17 cellular contexts compared by ENCODE assay signal in genomic region chr17:72104863-72105234, GRCh38. TPM values are rescaled to one million over a fixed set of nuclear protein-coding genes. Genes with fewer than 3 reads are reported as not detected.
DNase-seq lines count a peak whose midpoint lies in the region; ATAC-seq, FAIRE-seq and TF ChIP-seq lines count a peak whose summit lies in the region.
"Had no signal": no experiment of that assay in that cellular context is flagged by ENCODE, and none has a peak within 500 bp of the region (broad histone marks: within the 10 kb centered on the region; RNA-seq: fewer than 3 reads in every experiment).

No MANE protein-coding gene starts in this region.

- peak overlapping the region in 2 of 3 experiments; percentile 4 to 19; a peak in 2 of 7 replicates for H3K27ac Mint-ChIP-seq in H9
- no peak overlapping the region for H3K27ac Mint-ChIP-seq in astrocyte (ENCODE audit: unreplicated experiment)
- peak overlapping the region; percentile 13 for H3K27ac Mint-ChIP-seq in neural crest cell (ENCODE audit: unreplicated experiment)
- no peak overlapping the region for H3K27ac Mint-ChIP-seq in glutamatergic neuron (ENCODE audit: unreplicated experiment)
- no peak overlapping the region for H3K27ac Mint-ChIP-seq in CD4-positive, alpha-beta T cell

- no peak overlapping the region for H3T11ph ChIP-seq in H9 (ENCODE audit: low read length)

- no peak overlapping the region for H2BK15ac ChIP-seq in H9 (ENCODE audit: low read depth, low read length)

- no peak overlapping the region for H3K14ac ChIP-seq in H9 (ENCODE audit: insufficient read depth, low read length)

- H4K5ac ChIP-seq in H9 (ENCODE audit: insufficient read length, low read depth, low read length): no peak overlapping the region

- H3K27ac ChIP-seq in H9 (ENCODE audit: insufficient read length, low read depth, low read length): no peak overlapping the region
- H3K27ac ChIP-seq in astrocyte (ENCODE audit: low read depth, low read length): no peak overlapping the region
- H3K27ac ChIP-seq in epithelial cell of prostate: peak overlapping the region; percentile 9
- H3K27ac ChIP-seq in OCI-LY7 (ENCODE audit: low read depth, low read length, poor library complexity, severe bottlenecking): no peak overlapping the region
- no peak overlapping the region for H3K27ac ChIP-seq in CD4-positive, alpha-beta T cell (ENCODE audit: low read depth, low read length)
- H3K27ac ChIP-seq: C4-2B had no signal

- H3K27me3 ChIP-seq in H9 (ENCODE audit: insufficient read depth, low read length): no peaks in the 10 kb centered on the region; the same call in 1 of the 2 replicates
- no peaks in the 10 kb centered on the region for H3K27me3 ChIP-seq in astrocyte (ENCODE audit: insufficient read depth, low read length)
- H3K27me3 ChIP-seq in CD4-positive, alpha-beta T cell (ENCODE audit: control insufficient read depth, insufficient read depth, low read length): no peaks in the 10 kb centered on the region

- H3K23ac ChIP-seq in H9 (ENCODE audit: insufficient read length, low read depth, low read length): no peak overlapping the region

- H4K20me1 ChIP-seq in H9 (ENCODE audit: control insufficient read depth, insufficient read depth, insufficient read length): no peaks in the 10 kb centered on the region
- no peaks in the 10 kb centered on the region for H4K20me1 ChIP-seq in astrocyte (ENCODE audit: insufficient read depth, low read length)
- no peaks in the 10 kb centered on the region for H4K20me1 ChIP-seq in OCI-LY7 (ENCODE audit: insufficient read depth, low read length)

- no peak for DNase-seq in H9
- DNase-seq in astrocyte (ENCODE audit: low read depth): peak; percentile 32
- no peak for DNase-seq in epithelial cell of prostate (ENCODE audit: low read depth, low spot score)
- no peak for DNase-seq in neural crest cell (ENCODE audit: low read depth, low spot score)
- no peak for DNase-seq in glutamatergic neuron
- DNase-seq in OCI-LY7 (ENCODE audit: low spot score): no peak
- DNase-seq in T-helper 9 cell: no peak
- no peak for DNase-seq in CD4-positive, alpha-beta T cell
- DNase-seq: GF-D8, Kasumi-1, NCI-H1417, NCI-H187 treated with DMSO at 0.1 percent for 48 hours, NCI-H345, NCI-H69, OCI-M1 had no signal

- H3K4me1 ChIP-seq in H9 (ENCODE audit: insufficient read depth, low read length): peaks cover 18% of the 10 kb centered on the region; the same call in 1 of the 2 replicates
- H3K4me1 ChIP-seq in astrocyte (ENCODE audit: insufficient read depth, low read length): peaks cover 20% of the 10 kb centered on the region
- H3K4me1 ChIP-seq in OCI-LY7 (ENCODE audit: insufficient read depth, low read length, poor library complexity, severe bottlenecking): no peaks in the 10 kb centered on the region

- no peaks in the 10 kb centered on the region for H3K79me1 ChIP-seq in H9 (ENCODE audit: insufficient read depth, low read depth, low read length, poor library complexity, severe bottlenecking)

- H2BK20ac ChIP-seq in H9 (ENCODE audit: low read depth, low read length, poor library complexity, severe bottlenecking): no peak overlapping the region

- no peak overlapping the region for H2BK120ac ChIP-seq in H9 (ENCODE audit: low read depth, low read length, poor library complexity, severe bottlenecking)

- H3K9me3 Mint-ChIP-seq in H9: no peaks in the 10 kb centered on the region; a peak in 1 of 5 replicates
- H3K9me3 Mint-ChIP-seq in astrocyte (ENCODE audit: unreplicated experiment): peaks cover 3% of the 10 kb centered on the region
- H3K9me3 Mint-ChIP-seq in neural crest cell: peaks cover 5% of the 10 kb centered on the region
- peaks cover 3% of the 10 kb centered on the region for H3K9me3 Mint-ChIP-seq in glutamatergic neuron (ENCODE audit: unreplicated experiment)
- H3K9me3 Mint-ChIP-seq in CD4-positive, alpha-beta T cell: no peaks in the 10 kb centered on the region

- no peak overlapping the region for H2BK5ac ChIP-seq in H9 (ENCODE audit: insufficient read length, low read length)

- H3K36me3 Mint-ChIP-seq in H9 (ENCODE audit: insufficient read depth in 1 of 3, low read depth in 3 of 3) (no peaks in the 10 kb centered on the region), astrocyte (ENCODE audit: low read depth, unreplicated experiment) (no peaks in the 10 kb centered on the region), neural crest cell (ENCODE audit: low read depth) (no peaks in the 10 kb centered on the region), glutamatergic neuron (ENCODE audit: unreplicated experiment) (no peaks in the 10 kb centered on the region)
- H3K36me3 Mint-ChIP-seq in CD4-positive, alpha-beta T cell (ENCODE audit: low read depth): no peaks in the 10 kb centered on the region

- FAIRE-seq in astrocyte (lab: Jason Lieb, UNC): no peak
- FAIRE-seq: GM12891 had no signal

- H3K4me2 ChIP-seq in H9 (ENCODE audit: insufficient read depth, insufficient read length, low read length) (no peak overlapping the region), astrocyte (ENCODE audit: low read length) (peak overlapping the region; percentile 36), OCI-LY7 (ENCODE audit: low read length) (no peak overlapping the region)

- H3K4me3 Mint-ChIP-seq in H9: no peak overlapping the region
- H3K4me3 Mint-ChIP-seq in astrocyte (ENCODE audit: unreplicated experiment): no peak overlapping the region
- no peak overlapping the region for H3K4me3 Mint-ChIP-seq in neural crest cell
- H3K4me3 Mint-ChIP-seq in glutamatergic neuron (ENCODE audit: unreplicated experiment): no peak overlapping the region
- H3K4me3 Mint-ChIP-seq in CD4-positive, alpha-beta T cell: no peak overlapping the region

- H3K4ac ChIP-seq in H9 (ENCODE audit: low read depth, low read length): no peak overlapping the region

- H4K91ac ChIP-seq in H9 (ENCODE audit: insufficient read length, low read depth, low read length): no peak overlapping the region

- no peak overlapping the region for H3K18ac ChIP-seq in H9 (ENCODE audit: insufficient read length, low read depth, low read length)

- no peak overlapping the region for H3K56ac ChIP-seq in H9 (ENCODE audit: insufficient read length, low read depth, low read length)

- H3K9ac ChIP-seq in H9 (ENCODE audit: extremely low read depth, insufficient read length, low read length): no peak overlapping the region
- H3K9ac ChIP-seq in astrocyte (ENCODE audit: low read length): no peak overlapping the region

- peaks cover 19% of the 10 kb centered on the region for H3K27me3 Mint-ChIP-seq in H9 (ENCODE audit: low read depth)
- H3K27me3 Mint-ChIP-seq in astrocyte (ENCODE audit: low read depth, unreplicated experiment): peaks cover 17% of the 10 kb centered on the region
- H3K27me3 Mint-ChIP-seq in neural crest cell (ENCODE audit: low read depth): no peaks in the 10 kb centered on the region
- H3K27me3 Mint-ChIP-seq in glutamatergic neuron (ENCODE audit: unreplicated experiment): no peaks in the 10 kb centered on the region
- peaks cover 22% of the 10 kb centered on the region for H3K27me3 Mint-ChIP-seq in CD4-positive, alpha-beta T cell

- H2BK12ac ChIP-seq in H9 (ENCODE audit: insufficient read length, low read depth, low read length): no peak overlapping the region

- H3K4me3 ChIP-seq in astrocyte (ENCODE audit: insufficient read depth, low read depth, low read length): no peak overlapping the region
- H3K4me3 ChIP-seq in OCI-LY7 (ENCODE audit: low read depth, low read length, poor library complexity, severe bottlenecking): no peak overlapping the region

- POLR2A ChIA-PET in OCI-LY7 (lab: Charles Lee): interaction anchor here (0.6 to 0.7 kb wide), 3 partner anchors 10 to 59 kb away, joined by 3 to 6 read pairs (median 3); no protein-coding TSS in a partner anchor
- POLR2A ChIA-PET in CD4-positive, alpha-beta T cell (lab: Charles Lee): no interaction called here

- H3K36me3 ChIP-seq in astrocyte (ENCODE audit: insufficient read depth, low read length): no peaks in the 10 kb centered on the region
- H3K36me3 ChIP-seq in OCI-LY7 (ENCODE audit: insufficient read depth, low read length): no peaks in the 10 kb centered on the region

- no peak for ATAC-seq in CD4-positive, alpha-beta T cell (ENCODE audit: poor library complexity)

- no CpG with 5 or more reads among the region's 6 CpGs for WGBS in H9 (ENCODE audit: extremely low coverage, insufficient read length, low lambda C conversion rate)

- no peaks in the 10 kb centered on the region for H3K9me3 ChIP-seq in H9 (ENCODE audit: control insufficient read depth, low read depth, low read length)
- H3K9me3 ChIP-seq in astrocyte (ENCODE audit: insufficient read depth, low read depth, low read length): no peaks in the 10 kb centered on the region
- no peaks in the 10 kb centered on the region for H3K9me3 ChIP-seq in OCI-LY7 (ENCODE audit: low read length)
- no peaks in the 10 kb centered on the region for H3K9me3 ChIP-seq in CD4-positive, alpha-beta T cell (ENCODE audit: control insufficient read depth, low read length)

- no peak overlapping the region for H4K8ac ChIP-seq in H9 (replicated peaks; ENCODE audit: insufficient read length, low read depth, low read length)

- H2AK5ac ChIP-seq in H9 (ENCODE audit: insufficient read length, low read length): no peak overlapping the region

- H3K4me1 Mint-ChIP-seq in H9: peaks cover 45 to 49% of the 10 kb centered on the region in 2 experiments
- H3K4me1 Mint-ChIP-seq in astrocyte (ENCODE audit: low read depth, unreplicated experiment): no peaks in the 10 kb centered on the region
- H3K4me1 Mint-ChIP-seq in neural crest cell: peaks cover 30% of the 10 kb centered on the region
- H3K4me1 Mint-ChIP-seq in glutamatergic neuron (ENCODE audit: low read depth, unreplicated experiment): peaks cover 15% of the 10 kb centered on the region
- no peaks in the 10 kb centered on the region for H3K4me1 Mint-ChIP-seq in CD4-positive, alpha-beta T cell (ENCODE audit: low read depth)

- intact Hi-C loops in OCI-LY7 (cut with micrococcal nuclease; ENCODE audit: unreplicated experiment): no loop called here
- intact Hi-C loops in CD4-positive, alpha-beta T cell (cut with DNase I, micrococcal nuclease): no loop called here

- no peak overlapping the region for H2AFZ ChIP-seq in H9 (ENCODE audit: low read length)
- H2AFZ ChIP-seq in astrocyte (ENCODE audit: low read depth, low read length): no peak overlapping the region
- H2AFZ ChIP-seq in OCI-LY7 (ENCODE audit: low read length): no peak overlapping the region

- H3K79me2 ChIP-seq in H9 (ENCODE audit: insufficient read depth, low read length) (no peaks in the 10 kb centered on the region), astrocyte (ENCODE audit: insufficient read depth, low read length) (no peaks in the 10 kb centered on the region), OCI-LY7 (ENCODE audit: insufficient read depth, low read depth, low read length) (no peaks in the 10 kb centered on the region)

- TF ChIP-seq CTCF in H9 (conservative IDR thresholded peaks at IDR 0.05): no peak
- TF ChIP-seq CTCF in astrocyte (IDR thresholded peaks at IDR 0.05; ENCODE audit: insufficient read depth, low read depth, low read length): no peak
- TF ChIP-seq CTCF in neural crest cell (conservative IDR thresholded peaks at IDR 0.05): no peak
- no peak for TF ChIP-seq CTCF in glutamatergic neuron (IDR thresholded peaks at IDR 0.05; ENCODE audit: partially characterized antibody, unreplicated experiment)
- TF ChIP-seq CTCF in OCI-LY7 (conservative IDR thresholded peaks at IDR 0.05; ENCODE audit: low read length): no peak
- TF ChIP-seq CTCF in CD4-positive, alpha-beta T cell (IDR thresholded peaks at IDR 0.05): no peak

- no TSS peak for BruUV-seq in OCI-LY7 (replicated peaks; lab: Mats Ljungman, UMichigan)

- CTCF ChIA-PET in OCI-LY7 (lab: Charles Lee; ENCODE audit: unreplicated experiment): no interaction called here
- CTCF ChIA-PET in CD4-positive, alpha-beta T cell (lab: Charles Lee): no interaction called here

- H3K9me2 ChIP-seq in OCI-LY7 (ENCODE audit: insufficient read depth, low read length): no peaks in the 10 kb centered on the region

- no peaks in the 10 kb centered on the region for H3K23me2 ChIP-seq in H9 (ENCODE audit: insufficient read length, low read depth, low read length, poor library complexity, severe bottlenecking)

RNA-seq across cellular contexts. Expression of gene SOX9, which starts 16.0 kb away (rescaled TPM):
- 1.2 and 1.3 TPM in 2 replicates for total RNA-seq in H9 (2021)
- total RNA-seq in astrocyte: 33.8 and 37.7 TPM in 2 replicates
- total RNA-seq in neural crest cell: 36.8 and 36.9 TPM in 2 replicates
- 1.6 TPM for total RNA-seq in glutamatergic neuron (ENCODE audit: unreplicated experiment)
- not detected in 2 replicates for total RNA-seq in OCI-LY7 (2014; rRNA removed; shearing (Covaris generic))
- total RNA-seq in OCI-LY7 (2022): not detected in 2 replicates
- not detected for total RNA-seq in CD4-positive, alpha-beta T cell

Comparison
In these comparisons a context has a peak if more than half of its experiments do, and no peak if none do; other contexts are left out.
1. H3K27ac Mint-ChIP-seq: peak in H9 (2 of 3) and neural crest cell (single experiment); none in astrocyte (single experiment), glutamatergic neuron (single experiment) and CD4-positive, alpha-beta T cell (single experiment).
2. RNA of gene SOX9, which starts 16.0 kb away (total RNA-seq): 33.8 to 37.7 TPM in astrocyte and 36.8 to 36.9 TPM in neural crest cell; 1.6 TPM in glutamatergic neuron (single experiment), 1.2 to 1.3 TPM in H9, not detected in OCI-LY7 and not detected in CD4-positive, alpha-beta T cell; every median in the first group is over 10 times any median in the second.